2 cellular contexts compared by ENCODE assay signal in the genomic region with DNA sequence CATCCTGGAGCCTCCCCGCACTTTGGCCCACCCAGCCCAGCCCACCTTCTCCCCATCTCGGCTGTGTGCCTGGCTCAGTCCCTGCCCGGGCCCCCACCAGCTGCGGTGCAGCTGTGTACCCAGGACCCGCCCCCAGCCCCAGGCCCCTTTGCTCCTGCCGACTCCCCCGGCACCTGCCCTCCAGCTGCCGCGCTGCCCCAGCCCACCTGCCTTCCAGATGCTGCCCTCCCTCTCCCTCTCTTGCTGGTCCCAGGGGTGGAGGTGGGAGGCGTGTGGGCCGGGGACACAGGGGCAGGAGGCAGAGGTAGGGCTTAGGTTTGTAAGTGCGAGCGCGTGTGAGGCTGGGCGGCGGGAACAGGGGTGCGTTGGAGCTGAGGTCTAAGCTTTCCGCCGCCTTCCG.
TF ChIP-seq lines count a peak whose summit lies in the region.

No MANE protein-coding gene starts in this region.

TF ChIP-seq in GM23338, 12 proteins besides CTCF, POLR2A, EP300 and RAD21 (continues in another document):
- TF ChIP-seq EZH2phosphoT487 (IDR thresholded peaks at IDR 0.05; ENCODE audit: unreplicated experiment) (no peak), EZH2 (IDR thresholded peaks at IDR 0.05; ENCODE audit: low read depth, unreplicated experiment) (no peak), NANOG (IDR thresholded peaks at IDR 0.05; ENCODE audit: borderline replicate concordance) (no peak), JUNB (IDR thresholded peaks at IDR 0.05; ENCODE audit: unreplicated experiment) (no peak), POLR2AphosphoS5 (IDR thresholded peaks at IDR 0.05; ENCODE audit: low read depth) (no peak), ZNF331 (CRISPR knock-in tag; IDR thresholded peaks at IDR 0.05; ENCODE audit: low read depth) (no peak), CREB1 (CRISPR knock-in tag; IDR thresholded peaks at IDR 0.05; ENCODE audit: low read depth) (no peak)
- TF ChIP-seq, protein P1, sequence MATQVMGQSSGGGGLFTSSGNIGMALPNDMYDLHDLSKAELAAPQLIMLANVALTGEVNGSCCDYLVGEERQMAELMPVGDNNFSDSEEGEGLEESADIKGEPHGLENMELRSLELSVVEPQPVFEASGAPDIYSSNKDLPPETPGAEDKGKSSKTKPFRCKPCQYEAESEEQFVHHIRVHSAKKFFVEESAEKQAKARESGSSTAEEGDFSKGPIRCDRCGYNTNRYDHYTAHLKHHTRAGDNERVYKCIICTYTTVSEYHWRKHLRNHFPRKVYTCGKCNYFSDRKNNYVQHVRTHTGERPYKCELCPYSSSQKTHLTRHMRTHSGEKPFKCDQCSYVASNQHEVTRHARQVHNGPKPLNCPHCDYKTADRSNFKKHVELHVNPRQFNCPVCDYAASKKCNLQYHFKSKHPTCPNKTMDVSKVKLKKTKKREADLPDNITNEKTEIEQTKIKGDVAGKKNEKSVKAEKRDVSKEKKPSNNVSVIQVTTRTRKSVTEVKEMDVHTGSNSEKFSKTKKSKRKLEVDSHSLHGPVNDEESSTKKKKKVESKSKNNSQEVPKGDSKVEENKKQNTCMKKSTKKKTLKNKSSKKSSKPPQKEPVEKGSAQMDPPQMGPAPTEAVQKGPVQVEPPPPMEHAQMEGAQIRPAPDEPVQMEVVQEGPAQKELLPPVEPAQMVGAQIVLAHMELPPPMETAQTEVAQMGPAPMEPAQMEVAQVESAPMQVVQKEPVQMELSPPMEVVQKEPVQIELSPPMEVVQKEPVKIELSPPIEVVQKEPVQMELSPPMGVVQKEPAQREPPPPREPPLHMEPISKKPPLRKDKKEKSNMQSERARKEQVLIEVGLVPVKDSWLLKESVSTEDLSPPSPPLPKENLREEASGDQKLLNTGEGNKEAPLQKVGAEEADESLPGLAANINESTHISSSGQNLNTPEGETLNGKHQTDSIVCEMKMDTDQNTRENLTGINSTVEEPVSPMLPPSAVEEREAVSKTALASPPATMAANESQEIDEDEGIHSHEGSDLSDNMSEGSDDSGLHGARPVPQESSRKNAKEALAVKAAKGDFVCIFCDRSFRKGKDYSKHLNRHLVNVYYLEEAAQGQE (IDR thresholded peaks at IDR 0.05; ENCODE audit: unreplicated experiment): no peak
- TF ChIP-seq, protein P2, sequence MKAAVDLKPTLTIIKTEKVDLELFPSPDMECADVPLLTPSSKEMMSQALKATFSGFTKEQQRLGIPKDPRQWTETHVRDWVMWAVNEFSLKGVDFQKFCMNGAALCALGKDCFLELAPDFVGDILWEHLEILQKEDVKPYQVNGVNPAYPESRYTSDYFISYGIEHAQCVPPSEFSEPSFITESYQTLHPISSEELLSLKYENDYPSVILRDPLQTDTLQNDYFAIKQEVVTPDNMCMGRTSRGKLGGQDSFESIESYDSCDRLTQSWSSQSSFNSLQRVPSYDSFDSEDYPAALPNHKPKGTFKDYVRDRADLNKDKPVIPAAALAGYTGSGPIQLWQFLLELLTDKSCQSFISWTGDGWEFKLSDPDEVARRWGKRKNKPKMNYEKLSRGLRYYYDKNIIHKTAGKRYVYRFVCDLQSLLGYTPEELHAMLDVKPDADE (IDR thresholded peaks at IDR 0.05): no peak
- TF ChIP-seq, protein P3, sequence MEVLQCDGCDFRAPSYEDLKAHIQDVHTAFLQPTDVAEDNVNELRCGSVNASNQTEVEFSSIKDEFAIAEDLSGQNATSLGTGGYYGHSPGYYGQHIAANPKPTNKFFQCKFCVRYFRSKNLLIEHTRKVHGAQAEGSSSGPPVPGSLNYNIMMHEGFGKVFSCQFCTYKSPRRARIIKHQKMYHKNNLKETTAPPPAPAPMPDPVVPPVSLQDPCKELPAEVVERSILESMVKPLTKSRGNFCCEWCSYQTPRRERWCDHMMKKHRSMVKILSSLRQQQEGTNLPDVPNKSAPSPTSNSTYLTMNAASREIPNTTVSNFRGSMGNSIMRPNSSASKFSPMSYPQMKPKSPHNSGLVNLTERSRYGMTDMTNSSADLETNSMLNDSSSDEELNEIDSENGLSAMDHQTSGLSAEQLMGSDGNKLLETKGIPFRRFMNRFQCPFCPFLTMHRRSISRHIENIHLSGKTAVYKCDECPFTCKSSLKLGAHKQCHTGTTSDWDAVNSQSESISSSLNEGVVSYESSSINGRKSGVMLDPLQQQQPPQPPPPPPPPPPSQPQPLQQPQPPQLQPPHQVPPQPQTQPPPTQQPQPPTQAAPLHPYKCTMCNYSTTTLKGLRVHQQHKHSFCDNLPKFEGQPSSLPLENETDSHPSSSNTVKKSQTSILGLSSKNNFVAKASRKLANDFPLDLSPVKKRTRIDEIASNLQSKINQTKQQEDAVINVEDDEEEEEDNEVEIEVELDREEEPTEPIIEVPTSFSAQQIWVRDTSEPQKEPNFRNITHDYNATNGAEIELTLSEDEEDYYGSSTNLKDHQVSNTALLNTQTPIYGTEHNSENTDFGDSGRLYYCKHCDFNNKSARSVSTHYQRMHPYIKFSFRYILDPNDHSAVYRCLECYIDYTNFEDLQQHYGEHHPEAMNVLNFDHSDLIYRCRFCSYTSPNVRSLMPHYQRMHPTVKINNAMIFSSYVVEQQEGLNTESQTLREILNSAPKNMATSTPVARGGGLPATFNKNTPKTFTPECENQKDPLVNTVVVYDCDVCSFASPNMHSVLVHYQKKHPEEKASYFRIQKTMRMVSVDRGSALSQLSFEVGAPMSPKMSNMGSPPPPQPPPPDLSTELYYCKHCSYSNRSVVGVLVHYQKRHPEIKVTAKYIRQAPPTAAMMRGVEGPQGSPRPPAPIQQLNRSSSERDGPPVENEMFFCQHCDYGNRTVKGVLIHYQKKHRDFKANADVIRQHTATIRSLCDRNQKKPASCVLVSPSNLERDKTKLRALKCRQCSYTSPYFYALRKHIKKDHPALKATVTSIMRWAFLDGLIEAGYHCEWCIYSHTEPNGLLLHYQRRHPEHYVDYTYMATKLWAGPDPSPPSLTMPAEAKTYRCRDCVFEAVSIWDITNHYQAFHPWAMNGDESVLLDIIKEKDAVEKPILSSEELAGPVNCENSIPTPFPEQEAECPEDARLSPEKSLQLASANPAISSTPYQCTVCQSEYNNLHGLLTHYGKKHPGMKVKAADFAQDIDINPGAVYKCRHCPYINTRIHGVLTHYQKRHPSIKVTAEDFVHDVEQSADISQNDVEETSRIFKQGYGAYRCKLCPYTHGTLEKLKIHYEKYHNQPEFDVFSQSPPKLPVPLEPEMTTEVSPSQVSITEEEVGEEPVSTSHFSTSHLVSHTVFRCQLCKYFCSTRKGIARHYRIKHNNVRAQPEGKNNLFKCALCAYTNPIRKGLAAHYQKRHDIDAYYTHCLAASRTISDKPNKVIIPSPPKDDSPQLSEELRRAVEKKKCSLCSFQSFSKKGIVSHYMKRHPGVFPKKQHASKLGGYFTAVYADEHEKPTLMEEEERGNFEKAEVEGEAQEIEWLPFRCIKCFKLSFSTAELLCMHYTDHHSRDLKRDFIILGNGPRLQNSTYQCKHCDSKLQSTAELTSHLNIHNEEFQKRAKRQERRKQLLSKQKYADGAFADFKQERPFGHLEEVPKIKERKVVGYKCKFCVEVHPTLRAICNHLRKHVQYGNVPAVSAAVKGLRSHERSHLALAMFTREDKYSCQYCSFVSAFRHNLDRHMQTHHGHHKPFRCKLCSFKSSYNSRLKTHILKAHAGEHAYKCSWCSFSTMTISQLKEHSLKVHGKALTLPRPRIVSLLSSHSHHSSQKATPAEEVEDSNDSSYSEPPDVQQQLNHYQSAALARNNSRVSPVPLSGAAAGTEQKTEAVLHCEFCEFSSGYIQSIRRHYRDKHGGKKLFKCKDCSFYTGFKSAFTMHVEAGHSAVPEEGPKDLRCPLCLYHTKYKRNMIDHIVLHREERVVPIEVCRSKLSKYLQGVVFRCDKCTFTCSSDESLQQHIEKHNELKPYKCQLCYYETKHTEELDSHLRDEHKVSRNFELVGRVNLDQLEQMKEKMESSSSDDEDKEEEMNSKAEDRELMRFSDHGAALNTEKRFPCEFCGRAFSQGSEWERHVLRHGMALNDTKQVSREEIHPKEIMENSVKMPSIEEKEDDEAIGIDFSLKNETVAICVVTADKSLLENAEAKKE (CRISPR knock-in tag; IDR thresholded peaks at IDR 0.05): no peak

TF ChIP-seq in H1, 55 proteins besides CTCF, POLR2A, EP300 and RAD21:
- TF ChIP-seq EZH2 (IDR thresholded peaks at IDR 0.05; ENCODE audit: low read depth, low read length, severe bottlenecking): no peak
- TF ChIP-seq, protein P4, sequence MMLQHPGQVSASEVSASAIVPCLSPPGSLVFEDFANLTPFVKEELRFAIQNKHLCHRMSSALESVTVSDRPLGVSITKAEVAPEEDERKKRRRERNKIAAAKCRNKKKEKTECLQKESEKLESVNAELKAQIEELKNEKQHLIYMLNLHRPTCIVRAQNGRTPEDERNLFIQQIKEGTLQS (IDR thresholded peaks at IDR 0.05; ENCODE audit: insufficient read depth, low read depth, low read length): no peak
- TF ChIP-seq, protein P5, sequence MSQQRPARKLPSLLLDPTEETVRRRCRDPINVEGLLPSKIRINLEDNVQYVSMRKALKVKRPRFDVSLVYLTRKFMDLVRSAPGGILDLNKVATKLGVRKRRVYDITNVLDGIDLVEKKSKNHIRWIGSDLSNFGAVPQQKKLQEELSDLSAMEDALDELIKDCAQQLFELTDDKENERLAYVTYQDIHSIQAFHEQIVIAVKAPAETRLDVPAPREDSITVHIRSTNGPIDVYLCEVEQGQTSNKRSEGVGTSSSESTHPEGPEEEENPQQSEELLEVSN (IDR thresholded peaks at IDR 0.05): peak; percentile 49; the same call in 1 of the 2 replicates
- no peak for TF ChIP-seq SP2 (IDR thresholded peaks at IDR 0.05; ENCODE audit: low read length)
- no peak for TF ChIP-seq POU5F1 (IDR thresholded peaks at IDR 0.05; ENCODE audit: low read depth, low read length)
- TF ChIP-seq, protein P6, sequence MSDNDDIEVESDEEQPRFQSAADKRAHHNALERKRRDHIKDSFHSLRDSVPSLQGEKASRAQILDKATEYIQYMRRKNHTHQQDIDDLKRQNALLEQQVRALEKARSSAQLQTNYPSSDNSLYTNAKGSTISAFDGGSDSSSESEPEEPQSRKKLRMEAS (IDR thresholded peaks at IDR 0.05): 0 out of 2 replicates have a peak, but pooled peaks have one; percentile 16
- no peak for TF ChIP-seq HDAC6 (IDR thresholded peaks at IDR 0.05; ENCODE audit: low read depth, low read length)
- TF ChIP-seq ZNF274 (IDR thresholded peaks at IDR 0.05; ENCODE audit: borderline replicate concordance, extremely low read depth, low read length): no peak
- TF ChIP-seq TEAD4 (IDR thresholded peaks at IDR 0.05; ENCODE audit: low read depth, low read length): no peak
- TF ChIP-seq CHD1 (IDR thresholded peaks at IDR 0.05; ENCODE audit: low read depth, low read length): no peak
- no peak for TF ChIP-seq CBX5 (IDR thresholded peaks at IDR 0.05; ENCODE audit: low read depth, low read length)
- TF ChIP-seq GABPA (IDR thresholded peaks at IDR 0.05; ENCODE audit: borderline replicate concordance, insufficient read depth, low read length): no peak
